8 cellular contexts compared by ENCODE assay signal in the genomic region with DNA sequence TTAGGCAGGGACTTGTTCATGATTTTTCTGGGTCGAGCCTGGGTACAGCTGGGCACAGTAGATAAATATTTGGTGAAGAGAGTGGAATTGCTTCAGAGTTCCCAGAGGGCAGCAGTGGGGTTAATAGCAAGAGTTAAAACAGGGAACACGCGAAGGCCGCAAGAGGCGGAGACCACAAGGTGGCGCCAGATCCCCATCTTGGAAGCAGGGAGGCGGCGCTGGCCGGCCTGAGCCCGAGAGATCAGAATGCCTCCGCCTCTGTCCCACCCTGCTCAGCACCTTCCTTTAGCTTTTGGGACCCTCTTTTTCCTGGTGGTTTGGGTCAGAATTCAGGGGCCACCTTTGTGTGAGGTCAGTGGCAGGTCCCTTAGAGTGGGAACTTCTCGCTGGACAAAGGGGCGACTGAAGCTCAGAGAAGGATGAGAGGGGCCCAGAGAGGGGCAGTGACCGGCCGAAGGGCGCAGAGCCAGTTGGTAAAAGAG. TPM values are rescaled to one million over a fixed set of nuclear protein-coding genes. Genes with fewer than 3 reads are reported as not detected.
DNase-seq lines count a peak whose midpoint lies in the region; ATAC-seq and TF ChIP-seq lines count a peak whose summit lies in the region.

No MANE protein-coding gene starts in this region.

- no peak overlapping the region for H3K27ac Mint-ChIP-seq in activated naive CD4-positive, alpha-beta T cell treated with anti-CD3 and anti-CD28 coated beads, Interleukin-2, amount 10 ng/mL, durations not matched to agents 7 days and 5 days
- H3K27ac Mint-ChIP-seq in progenitor cell of endocrine pancreas: no peak overlapping the region

- no peaks in the 10 kb centered on the region for H3K36me3 ChIP-seq in GM06990 (ENCODE audit: control insufficient read depth, insufficient read depth, low read length)

- DNase-seq in GM06990 (ENCODE audit: extremely low read depth, insufficient read length) (peak; percentile 74), LNCaP clone FGC (ENCODE audit: low read depth) (no peak), SKM-1 (lab: John Stamatoyannopoulos, UW; ENCODE audit: unreplicated experiment) (peak; percentile 74), head of caudate nucleus (peak; percentile 83 to 97 (median 92)), progenitor cell of endocrine pancreas (ENCODE audit: low spot score, unreplicated experiment) (peak; percentile 89), ureter (ENCODE audit: low spot score) (peak; percentile 90)
- DNase-seq in activated naive CD4-positive, alpha-beta T cell treated with anti-CD3 and anti-CD28 coated beads, Interleukin-2, amount 10 ng/mL, durations not matched to agents 7 days and 5 days: peak; percentile 87

- CTCF ChIA-PET in activated naive CD4-positive, alpha-beta T cell treated with anti-CD3 and anti-CD28 coated beads, Interleukin-2, amount 10 ng/mL, durations not matched to agents 7 days and 5 days (lab: Charles Lee): interaction anchor here (0.6 to 9.1 kb wide), 13 partner anchors 12 to 239 kb away, joined by 3 to 148 read pairs (median 4); a partner anchor contains a TSS

- H3K36me3 Mint-ChIP-seq in activated naive CD4-positive, alpha-beta T cell treated with anti-CD3 and anti-CD28 coated beads, Interleukin-2, amount 10 ng/mL, durations not matched to agents 7 days and 5 days: no peaks in the 10 kb centered on the region
- no peaks in the 10 kb centered on the region for H3K36me3 Mint-ChIP-seq in progenitor cell of endocrine pancreas (ENCODE audit: insufficient read depth)

- H3K4me3 ChIP-seq in GM06990 (replicated peaks; ENCODE audit: low read depth, low read length) (no peak overlapping the region), LNCaP clone FGC (ENCODE audit: low read depth, low read length) (no peak overlapping the region)

- ATAC-seq in GM19397 (IDR thresholded peaks at IDR 0.05; ENCODE audit: unreplicated experiment): no peak

- TF ChIP-seq CTCF in GM06990 (IDR thresholded peaks at IDR 0.05; ENCODE audit: insufficient read depth, low read length, poor library complexity, severe bottlenecking) (peak; percentile 94), LNCaP clone FGC (IDR thresholded peaks at IDR 0.05; ENCODE audit: control insufficient read depth, extremely low read depth, insufficient read depth) (peak; percentile 79), progenitor cell of endocrine pancreas (IDR thresholded peaks at IDR 0.05; ENCODE audit: unreplicated experiment) (peak; percentile 95)

- peaks cover 43% of the 10 kb centered on the region for H3K27me3 Mint-ChIP-seq in activated naive CD4-positive, alpha-beta T cell treated with anti-CD3 and anti-CD28 coated beads, Interleukin-2, amount 10 ng/mL, durations not matched to agents 7 days and 5 days
- H3K27me3 Mint-ChIP-seq in progenitor cell of endocrine pancreas: peaks cover 18% of the 10 kb centered on the region

- intact Hi-C loops in head of caudate nucleus (cut with DNase I): loop anchor here (5.0 to 10.0 kb wide), 3 partner anchors 112 to 279 kb away; no protein-coding TSS in a partner anchor

- H3K9me3 Mint-ChIP-seq in activated naive CD4-positive, alpha-beta T cell treated with anti-CD3 and anti-CD28 coated beads, Interleukin-2, amount 10 ng/mL, durations not matched to agents 7 days and 5 days: no peaks in the 10 kb centered on the region
- no peaks in the 10 kb centered on the region for H3K9me3 Mint-ChIP-seq in progenitor cell of endocrine pancreas (ENCODE audit: low read depth)

- no peak overlapping the region for H3K4me3 Mint-ChIP-seq in activated naive CD4-positive, alpha-beta T cell treated with anti-CD3 and anti-CD28 coated beads, Interleukin-2, amount 10 ng/mL, durations not matched to agents 7 days and 5 days
- H3K4me3 Mint-ChIP-seq in progenitor cell of endocrine pancreas (ENCODE audit: low read depth): no peak overlapping the region

- H3K27me3 ChIP-seq in GM06990 (replicated peaks; ENCODE audit: control insufficient read depth, insufficient read depth, low read length): no peaks in the 10 kb centered on the region

- no peaks in the 10 kb centered on the region for H3K4me1 Mint-ChIP-seq in activated naive CD4-positive, alpha-beta T cell treated with anti-CD3 and anti-CD28 coated beads, Interleukin-2, amount 10 ng/mL, durations not matched to agents 7 days and 5 days
- peaks cover 2% of the 10 kb centered on the region for H3K4me1 Mint-ChIP-seq in progenitor cell of endocrine pancreas (ENCODE audit: low read depth)

RNA-seq across cellular contexts. Expression of a gene that starts 6.5 kb away (rescaled TPM):
- total RNA-seq in progenitor cell of endocrine pancreas: 0.50 and 0.87 TPM in 2 replicates
- total RNA-seq in ureter: 1.8 TPM
